8 cellular contexts compared by ENCODE assay signal in the genomic region with DNA sequence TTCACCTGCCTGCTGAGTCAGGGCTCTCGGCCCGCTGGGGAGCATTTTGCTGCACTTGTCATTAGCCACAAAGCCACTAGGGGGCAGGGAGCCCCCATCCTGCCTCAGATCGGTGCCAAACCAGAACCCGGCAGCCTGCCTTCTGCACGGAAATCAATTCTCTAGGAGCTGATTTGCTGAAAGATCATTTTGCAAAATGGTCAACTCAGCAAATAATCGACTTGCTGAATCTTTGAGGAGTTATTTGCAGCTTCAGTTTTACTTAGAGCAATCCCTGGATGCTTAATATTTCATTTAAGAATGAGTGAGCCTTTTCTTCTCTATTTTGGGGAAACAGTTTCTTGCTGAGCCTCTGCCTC. TPM values are rescaled to one million over a fixed set of nuclear protein-coding genes. Genes with fewer than 3 reads are reported as not detected.
DNase-seq lines count a peak whose midpoint lies in the region; ATAC-seq and TF ChIP-seq lines count a peak whose summit lies in the region.

No MANE protein-coding gene starts in this region.

- DNase-seq in DMS53 treated with DMSO at 0.1 percent for 48 hours (lab: John Stamatoyannopoulos, UW; ENCODE audit: unreplicated experiment) (peak; percentile 66), MM.1S (peak; percentile 83), SK-N-MC (ENCODE audit: low read depth, low spot score) (peak; percentile 32), Right ventricle myocardium superior (peak; percentile 86), pulmonary artery endothelial cell (ENCODE audit: low read depth, low spot score) (peak; percentile 57), uterus (peak; percentile 56 to 61)
- peak; percentile 88 for DNase-seq in activated naive CD4-positive, alpha-beta T cell treated with anti-CD3 and anti-CD28 coated beads, Interleukin-2, amount 50 U/mL, for 16 hours

- TF ChIP-seq CTCF in MM.1S (IDR thresholded peaks at IDR 0.05; ENCODE audit: low read length) (peak; percentile 99), uterus (IDR thresholded peaks at IDR 0.05) (peak; percentile 66 to 83 (median 72))

- ATAC-seq in GM21737 (IDR thresholded peaks at IDR 0.05; ENCODE audit: unreplicated experiment) (peak; percentile 48), Right ventricle myocardium superior (ENCODE audit: poor library complexity) (peak; percentile 71)

- intact Hi-C loops in Right ventricle myocardium superior (cut with DNase I) (no loop called here), uterus (cut with DNase I; ENCODE audit: low total_unique reads) (no loop called here)

- H3K27me3 ChIP-seq in MM.1S (replicated peaks; ENCODE audit: insufficient read depth, low read length) (no peaks in the 10 kb centered on the region), uterus (no peaks in the 10 kb centered on the region)

- no peaks in the 10 kb centered on the region for H3K9me3 ChIP-seq in MM.1S (replicated peaks; ENCODE audit: insufficient read depth, low read length)
- no peaks in the 10 kb centered on the region for H3K9me3 ChIP-seq in SK-N-MC (ENCODE audit: low read depth, low read length)
- H3K9me3 ChIP-seq in uterus: no peaks in the 10 kb centered on the region

- H3K36me3 ChIP-seq in MM.1S (replicated peaks; ENCODE audit: insufficient read depth, low read length): no peaks in the 10 kb centered on the region
- H3K36me3 ChIP-seq in SK-N-MC (ENCODE audit: insufficient read depth, low read length): no peaks in the 10 kb centered on the region
- H3K36me3 ChIP-seq in uterus: no peaks in the 10 kb centered on the region

- H3K4me3 ChIP-seq in MM.1S (ENCODE audit: low read length) (no peak overlapping the region), SK-N-MC (no peak overlapping the region), uterus (no peak overlapping the region)

- H3K9ac ChIP-seq in MM.1S (ENCODE audit: low read length) (no peak overlapping the region), SK-N-MC (ENCODE audit: insufficient read length) (no peak overlapping the region)

- H3K79me2 ChIP-seq in MM.1S (ENCODE audit: low read length): no peaks in the 10 kb centered on the region

- H3K4me1 ChIP-seq in MM.1S (ENCODE audit: low read length): peaks cover 10% of the 10 kb centered on the region
- no peaks in the 10 kb centered on the region for H3K4me1 ChIP-seq in uterus

- no peak overlapping the region for H2AFZ ChIP-seq in MM.1S (ENCODE audit: low read length)

- H4K20me1 ChIP-seq in MM.1S (ENCODE audit: insufficient read depth, low read length): no peaks in the 10 kb centered on the region

- TF ChIP-seq POLR2A in uterus (IDR thresholded peaks at IDR 0.05): no peak

- H3K4me2 ChIP-seq in MM.1S (ENCODE audit: low read depth, low read length): 0 out of 2 replicates have a peak overlapping the region, but pooled peaks have one; percentile 6

- H3F3A ChIP-seq in MM.1S (ENCODE audit: insufficient read depth, low read length): no peaks in the 10 kb centered on the region

- no peaks in the 10 kb centered on the region for H3K9me2 ChIP-seq in MM.1S (replicated peaks; ENCODE audit: insufficient read depth, low read length)

- H3K27ac ChIP-seq in MM.1S (ENCODE audit: low read length): no peak overlapping the region
- no peak overlapping the region for H3K27ac ChIP-seq in SK-N-MC
- peak overlapping the region in 1 of 2 donors; percentile 72 for H3K27ac ChIP-seq in uterus

RNA-seq across cellular contexts. Expression of a gene that starts 1.7 kb away (rescaled TPM):
- total RNA-seq in Right ventricle myocardium superior (14.4 TPM), pulmonary artery endothelial cell (68.3 and 104 TPM in 2 replicates), uterus (10 to 100 TPM; 16.7 to 47.7 (median 25.6) TPM)

Comparison
In these comparisons a context has a peak if more than half of its experiments do, and no peak if none do; other contexts are left out.
1. DNase-seq: peak in every context shown above with its lines; median percentile 88 in activated naive CD4-positive, alpha-beta T cell treated with anti-CD3 and anti-CD28 coated beads, Interleukin-2, amount 50 U/mL, for 16 hours; 86 in Right ventricle myocardium superior; 83 in MM.1S; 66 in DMS53 treated with DMSO at 0.1 percent for 48 hours; 58 in uterus; 57 in pulmonary artery endothelial cell; 32 in SK-N-MC.